In genomic region chr7:70774895-70775527, GRCh38 we compare ENCODE assay signal across 23 cellular contexts.
A peak's percentile ranks its signal among the peaks of the same experiment; 100 is the strongest.
DNase-seq lines count a peak whose midpoint lies in the region; ATAC-seq and TF ChIP-seq lines count a peak whose summit lies in the region.
"Had no signal": no experiment of that assay in that cellular context is flagged by ENCODE, and none has a peak within 500 bp of the region (broad histone marks: within the 10 kb centered on the region; RNA-seq: fewer than 3 reads in every experiment).

No MANE protein-coding gene starts in this region.

- intact Hi-C loops in CD4-positive, alpha-beta memory T cell (cut with micrococcal nuclease) = loop anchor here (5.0 kb wide), 1 partner anchor 53 kb away; no protein-coding TSS in a partner anchor
- intact Hi-C loops in OCI-LY7 (cut with micrococcal nuclease; ENCODE audit: unreplicated experiment) (no loop called here), mucosa of descending colon (cut with DNase I, micrococcal nuclease) (no loop called here)
- intact Hi-C loops in CD8-positive, alpha-beta T cell (cut with DNase I, micrococcal nuclease) = no loop called here

- no peaks in the 10 kb centered on the region for H3K9me2 ChIP-seq in OCI-LY7 (ENCODE audit: insufficient read depth, low read length)

- no peak overlapping the region for H3K4me2 ChIP-seq in OCI-LY7 (ENCODE audit: low read length)
- H3K4me2 ChIP-seq: BLaER1 had no signal

- H3K36me3 Mint-ChIP-seq in CD4-positive, alpha-beta memory T cell = peaks cover 15 to 38% of the 10 kb centered on the region in 2 donors
- H3K36me3 Mint-ChIP-seq in natural killer cell treated with Interleukin-12 subunit alpha and Interleukin-12 subunit beta and Interleukin-15 and Interleukin-18, amount 100 ng/mL, for 72 hours = peaks cover 32% of the 10 kb centered on the region
- H3K36me3 Mint-ChIP-seq in naive thymus-derived CD8-positive, alpha-beta T cell = no peaks in the 10 kb centered on the region
- peaks cover 11% of the 10 kb centered on the region for H3K36me3 Mint-ChIP-seq in CD8-positive, alpha-beta T cell

- ATAC-seq in natural killer cell treated with Interleukin-12 subunit alpha and Interleukin-12 subunit beta and Interleukin-15 and Interleukin-18, amount 100 ng/mL, for 72 hours = no peak
- no peak for ATAC-seq in naive thymus-derived CD8-positive, alpha-beta T cell
- ATAC-seq in CD8-positive, alpha-beta T cell = no peak
- no peak for ATAC-seq in mucosa of descending colon
- ATAC-seq: Panc1 had no signal

- no peak overlapping the region for H2AFZ ChIP-seq in OCI-LY7 (ENCODE audit: low read length)

- no peaks in the 10 kb centered on the region for H3K36me3 ChIP-seq in CD4-positive, alpha-beta memory T cell (ENCODE audit: insufficient read depth, low read length)
- peaks cover 70% of the 10 kb centered on the region; the same call in 1 of the 2 replicates for H3K36me3 ChIP-seq in OCI-LY7 (ENCODE audit: insufficient read depth, low read length)
- no peaks in the 10 kb centered on the region for H3K36me3 ChIP-seq in effector memory CD4-positive, alpha-beta T cell (ENCODE audit: control insufficient read depth, insufficient read depth, low read length)
- no peaks in the 10 kb centered on the region for H3K36me3 ChIP-seq in CD8-positive, alpha-beta T cell (ENCODE audit: insufficient read depth, low read length)
- H3K36me3 ChIP-seq in mucosa of descending colon (ENCODE audit: low read depth) = no peaks in the 10 kb centered on the region

- H3K4me1 Mint-ChIP-seq in CD4-positive, alpha-beta memory T cell = peaks cover 32 to 64% (median 43%) of the 10 kb centered on the region in 4 donors
- H3K4me1 Mint-ChIP-seq in natural killer cell treated with Interleukin-12 subunit alpha and Interleukin-12 subunit beta and Interleukin-15 and Interleukin-18, amount 100 ng/mL, for 72 hours (ENCODE audit: low read depth in 2 of 2) = peaks cover 34 to 49% of the 10 kb centered on the region in 2 donors
- H3K4me1 Mint-ChIP-seq in naive thymus-derived CD8-positive, alpha-beta T cell = peaks cover 2 to 16% (median 6%) of the 10 kb centered on the region in 4 donors
- peaks cover 16% of the 10 kb centered on the region for H3K4me1 Mint-ChIP-seq in CD8-positive, alpha-beta T cell (ENCODE audit: low read depth)

- BruUV-seq in OCI-LY7 (replicated peaks; lab: Mats Ljungman, UMichigan) = TSS peak; percentile 14

- H3K27ac Mint-ChIP-seq in CD4-positive, alpha-beta memory T cell = peak overlapping the region; percentile 43 to 98 (median 92)
- H3K27ac Mint-ChIP-seq in natural killer cell treated with Interleukin-12 subunit alpha and Interleukin-12 subunit beta and Interleukin-15 and Interleukin-18, amount 100 ng/mL, for 72 hours = peak overlapping the region; percentile 85 to 89
- H3K27ac Mint-ChIP-seq in naive thymus-derived CD8-positive, alpha-beta T cell = peak overlapping the region in 1 of 10 donors; percentile 56
- H3K27ac Mint-ChIP-seq in CD8-positive, alpha-beta T cell = no peak overlapping the region

- POLR2A ChIA-PET in CD4-positive, alpha-beta memory T cell (lab: Charles Lee; ENCODE audit: partially characterized antibody) = interaction anchor here (0.5 to 7.9 kb wide), 5 partner anchors 11 to 79 kb away, joined by 3 to 145 read pairs (median 3); no protein-coding TSS in a partner anchor
- POLR2A ChIA-PET in OCI-LY7 (lab: Charles Lee) = no interaction called here
- POLR2A ChIA-PET in naive thymus-derived CD8-positive, alpha-beta T cell (lab: Charles Lee) = no interaction called here
- POLR2A ChIA-PET in CD8-positive, alpha-beta T cell (lab: Charles Lee) = no interaction called here

- no peak overlapping the region for H3K4me3 ChIP-seq in CD4-positive, alpha-beta memory T cell (ENCODE audit: low read length in 2 of 2)
- H3K4me3 ChIP-seq in OCI-LY7 (ENCODE audit: low read depth, low read length, poor library complexity, severe bottlenecking) (no peak overlapping the region), mucosa of descending colon (no peak overlapping the region)
- H3K4me3 ChIP-seq in effector memory CD4-positive, alpha-beta T cell (ENCODE audit: insufficient read depth, low read depth, low read length, poor library complexity, severe bottlenecking) = no peak overlapping the region
- no peak overlapping the region for H3K4me3 ChIP-seq in CD8-positive, alpha-beta T cell (ENCODE audit: low read depth, low read length)
- H3K4me3 ChIP-seq: BLaER1 had no signal

- H3K4me1 ChIP-seq in CD4-positive, alpha-beta memory T cell (ENCODE audit: insufficient read depth, low read length) = peaks cover 43% of the 10 kb centered on the region
- H3K4me1 ChIP-seq in OCI-LY7 (ENCODE audit: insufficient read depth, low read length, poor library complexity, severe bottlenecking) = no peaks in the 10 kb centered on the region
- peaks cover 30% of the 10 kb centered on the region for H3K4me1 ChIP-seq in effector memory CD4-positive, alpha-beta T cell (ENCODE audit: control insufficient read depth, insufficient read depth, low read length, poor library complexity, severe bottlenecking)
- H3K4me1 ChIP-seq in CD8-positive, alpha-beta T cell (ENCODE audit: insufficient read depth, low read length) = no peaks in the 10 kb centered on the region
- no peaks in the 10 kb centered on the region for H3K4me1 ChIP-seq in mucosa of descending colon (ENCODE audit: low read depth)
- H3K4me1 ChIP-seq: BLaER1 had no signal

- no peak for DNase-seq in CD4-positive, alpha-beta memory T cell
- DNase-seq in OCI-LY7 (ENCODE audit: low spot score) (no peak), mucosa of descending colon (no peak), CD1c-positive myeloid dendritic cell (ENCODE audit: extremely low spot score) (no peak)
- no peak for DNase-seq in effector memory CD4-positive, alpha-beta T cell
- DNase-seq in natural killer cell treated with Interleukin-12 subunit alpha and Interleukin-12 subunit beta and Interleukin-15 and Interleukin-18, amount 100 ng/mL, for 72 hours (ENCODE audit: low spot score) = no peak
- no peak for DNase-seq in naive thymus-derived CD8-positive, alpha-beta T cell
- DNase-seq in CD8-positive, alpha-beta T cell = no peak
- DNase-seq: Calu3, DMS153, DND-41, GOT3, HCEC 1CT, NCI-H1048, NCI-H1694, NCI-H2029 treated with DMSO at 0.1 percent for 48 hours, NCI-H2227 treated with DMSO at 0.1 percent for 48 hours, NCI-H526 treated with DMSO at 0.1 percent for 48 hours, SHP77 treated with DMSO at 0.1 percent for 48 hours had no signal

- H3K9me3 Mint-ChIP-seq in CD4-positive, alpha-beta memory T cell = peaks cover 0 to 2% (median 0%) of the 10 kb centered on the region in 8 donors
- H3K9me3 Mint-ChIP-seq in natural killer cell treated with Interleukin-12 subunit alpha and Interleukin-12 subunit beta and Interleukin-15 and Interleukin-18, amount 100 ng/mL, for 72 hours = no peaks in the 10 kb centered on the region
- H3K9me3 Mint-ChIP-seq in naive thymus-derived CD8-positive, alpha-beta T cell = no peaks in the 10 kb centered on the region
- H3K9me3 Mint-ChIP-seq in CD8-positive, alpha-beta T cell = no peaks in the 10 kb centered on the region

- no peak for TF ChIP-seq CTCF in OCI-LY7 (conservative IDR thresholded peaks at IDR 0.05; ENCODE audit: low read length)
- no peak for TF ChIP-seq CTCF in CD8-positive, alpha-beta T cell (IDR thresholded peaks at IDR 0.05)
- no peak for TF ChIP-seq CTCF in mucosa of descending colon (IDR thresholded peaks at IDR 0.05)

- H3K27me3 ChIP-seq in CD4-positive, alpha-beta memory T cell (ENCODE audit: insufficient read depth, low read length) = no peaks in the 10 kb centered on the region
- H3K27me3 ChIP-seq in effector memory CD4-positive, alpha-beta T cell (replicated peaks; ENCODE audit: control insufficient read depth, insufficient read depth, low read length, poor library complexity, severe bottlenecking) = no peaks in the 10 kb centered on the region
- no peaks in the 10 kb centered on the region for H3K27me3 ChIP-seq in CD8-positive, alpha-beta T cell (ENCODE audit: insufficient read depth, low read length)
- H3K27me3 ChIP-seq: BLaER1 had no signal

- no peaks in the 10 kb centered on the region for H4K20me1 ChIP-seq in OCI-LY7 (ENCODE audit: insufficient read depth, low read length)

- no peak overlapping the region for H3K27ac ChIP-seq in CD4-positive, alpha-beta memory T cell (ENCODE audit: low read depth, low read length)
- no peak overlapping the region for H3K27ac ChIP-seq in OCI-LY7 (ENCODE audit: low read depth, low read length, poor library complexity, severe bottlenecking)
- H3K27ac ChIP-seq in effector memory CD4-positive, alpha-beta T cell (ENCODE audit: insufficient read depth, low read length, poor library complexity, severe bottlenecking) = peak overlapping the region; percentile 20
- no peak overlapping the region for H3K27ac ChIP-seq in CD8-positive, alpha-beta T cell (ENCODE audit: low read depth, low read length)
- H3K27ac ChIP-seq: BLaER1, HL-60, RWPE1 had no signal

- H3K9me3 ChIP-seq in CD4-positive, alpha-beta memory T cell (ENCODE audit: control insufficient read depth in 1 of 2, low read length in 2 of 2) = no peaks in the 10 kb centered on the region
- H3K9me3 ChIP-seq in OCI-LY7 (ENCODE audit: low read length) = no peaks in the 10 kb centered on the region
- H3K9me3 ChIP-seq in effector memory CD4-positive, alpha-beta T cell (ENCODE audit: control insufficient read depth, low read length) = no peaks in the 10 kb centered on the region
- H3K9me3 ChIP-seq in CD8-positive, alpha-beta T cell (ENCODE audit: low read length) = no peaks in the 10 kb centered on the region
- no peaks in the 10 kb centered on the region for H3K9me3 ChIP-seq in mucosa of descending colon
- H3K9me3 ChIP-seq: BLaER1 had no signal

- H3K27me3 Mint-ChIP-seq in CD4-positive, alpha-beta memory T cell = no peaks in the 10 kb centered on the region
- H3K27me3 Mint-ChIP-seq in natural killer cell treated with Interleukin-12 subunit alpha and Interleukin-12 subunit beta and Interleukin-15 and Interleukin-18, amount 100 ng/mL, for 72 hours = no peaks in the 10 kb centered on the region
- peaks cover 0 to 18% (median 2%) of the 10 kb centered on the region in 5 donors for H3K27me3 Mint-ChIP-seq in naive thymus-derived CD8-positive, alpha-beta T cell
- H3K27me3 Mint-ChIP-seq in CD8-positive, alpha-beta T cell (ENCODE audit: low read depth) = no peaks in the 10 kb centered on the region

- H3K79me2 ChIP-seq in OCI-LY7 (ENCODE audit: insufficient read depth, low read depth, low read length) = no peaks in the 10 kb centered on the region

- peak overlapping the region in 1 of 8 donors; percentile 64 for H3K4me3 Mint-ChIP-seq in CD4-positive, alpha-beta memory T cell
- H3K4me3 Mint-ChIP-seq in natural killer cell treated with Interleukin-12 subunit alpha and Interleukin-12 subunit beta and Interleukin-15 and Interleukin-18, amount 100 ng/mL, for 72 hours = peak overlapping the region; percentile 70
- no peak overlapping the region for H3K4me3 Mint-ChIP-seq in naive thymus-derived CD8-positive, alpha-beta T cell
- H3K4me3 Mint-ChIP-seq in CD8-positive, alpha-beta T cell = no peak overlapping the region

- CTCF ChIA-PET in CD4-positive, alpha-beta memory T cell (lab: Charles Lee; ENCODE audit: partially characterized antibody) = interaction anchor here (0.5 to 9.4 kb wide), 19 partner anchors 10 to 961 kb away, joined by 3 to 81 read pairs (median 4); no protein-coding TSS in a partner anchor
- CTCF ChIA-PET in OCI-LY7 (lab: Charles Lee; ENCODE audit: unreplicated experiment) = interaction anchor here (1.6 kb wide), 1 partner anchor 11 kb away, joined by 3 read pairs; no protein-coding TSS in a partner anchor
- CTCF ChIA-PET in CD8-positive, alpha-beta T cell (lab: Charles Lee) = interaction anchor here (1.2 to 1.4 kb wide), 2 partner anchors 9 to 54 kb away, joined by 3 read pairs; no protein-coding TSS in a partner anchor
